ENCODE assay signal across 8 cellular contexts in genomic region chr2:24492283-24493272, GRCh38. TPM values are rescaled to one million over a fixed set of nuclear protein-coding genes. Genes with fewer than 3 reads are reported as not detected.
A peak's percentile ranks its signal among the peaks of the same experiment; 100 is the strongest.
DNase-seq lines count a peak whose midpoint lies in the region; ATAC-seq and TF ChIP-seq lines count a peak whose summit lies in the region.

No MANE protein-coding gene starts in this region.

- intact Hi-C loops in Calu3 (cut with micrococcal nuclease; ENCODE audit: unreplicated experiment): no loop called here

- peak overlapping the region; percentile 88 for H3K4me2 ChIP-seq in skeletal muscle satellite cell (ENCODE audit: low read length)

- H3K4me1 Mint-ChIP-seq in Calu3 (ENCODE audit: low read depth, unreplicated experiment) (peaks cover 37% of the 10 kb centered on the region), IgD-negative memory B cell (peaks cover 32 to 48% (median 41%) of the 10 kb centered on the region in 3 donors)

- TF ChIP-seq CTCF in Calu3 (IDR thresholded peaks at IDR 0.05; ENCODE audit: unreplicated experiment): no peak

- ATAC-seq in HG02885 (IDR thresholded peaks at IDR 0.05; ENCODE audit: poor library complexity, unreplicated experiment): no peak

- H3K36me3 ChIP-seq in iPS-18a (ENCODE audit: control insufficient read depth, low read depth, low read length) (no peaks in the 10 kb centered on the region), skeletal muscle satellite cell (ENCODE audit: insufficient read depth, low read length) (no peaks in the 10 kb centered on the region)

- no TSS peak for BruUV-seq in Calu3 (replicated peaks; lab: Mats Ljungman, UMichigan)

- peak overlapping the region; percentile 33 for H3K9ac ChIP-seq in iPS-18a (ENCODE audit: low read length)
- peak overlapping the region; percentile 87 for H3K9ac ChIP-seq in skeletal muscle satellite cell (ENCODE audit: low read depth, low read length)

- H3K4me3 ChIP-seq in iPS-18a (ENCODE audit: low read length): peak overlapping the region; percentile 73
- peak overlapping the region; percentile 85 for H3K4me3 ChIP-seq in skeletal muscle satellite cell (ENCODE audit: low read length)

- CTCF ChIA-PET in Calu3 (lab: Charles Lee): no interaction called here

- H3K36me3 Mint-ChIP-seq in Calu3 (ENCODE audit: insufficient read depth, unreplicated experiment) (peaks cover 27% of the 10 kb centered on the region), IgD-negative memory B cell (no peaks in the 10 kb centered on the region)

- peaks cover 9% of the 10 kb centered on the region for H3K27me3 Mint-ChIP-seq in Calu3 (ENCODE audit: unreplicated experiment)
- no peaks in the 10 kb centered on the region for H3K27me3 Mint-ChIP-seq in IgD-negative memory B cell

- H3K9me3 Mint-ChIP-seq in Calu3 (ENCODE audit: low read depth, unreplicated experiment): no peaks in the 10 kb centered on the region
- H3K9me3 Mint-ChIP-seq in IgD-negative memory B cell: no peaks in the 10 kb centered on the region

- peaks cover 28% of the 10 kb centered on the region for H3K27me3 ChIP-seq in iPS-18a (ENCODE audit: control insufficient read depth, insufficient read depth, low read length)
- no peaks in the 10 kb centered on the region for H3K27me3 ChIP-seq in skeletal muscle satellite cell (ENCODE audit: control insufficient read depth, insufficient read depth, low read length)

- no peak overlapping the region for H3K27ac Mint-ChIP-seq in Calu3 (ENCODE audit: unreplicated experiment)
- peak overlapping the region; percentile 24 to 93 (median 75) for H3K27ac Mint-ChIP-seq in IgD-negative memory B cell

- peak overlapping the region; percentile 79 for H3K4me3 Mint-ChIP-seq in Calu3 (ENCODE audit: low read depth, unreplicated experiment)
- H3K4me3 Mint-ChIP-seq in IgD-negative memory B cell: peak overlapping the region; percentile 78 to 92 (median 85)

- H3K4me1 ChIP-seq in iPS-18a (ENCODE audit: control insufficient read depth, low read depth, low read length) (peaks cover 17% of the 10 kb centered on the region), skeletal muscle satellite cell (ENCODE audit: control insufficient read depth, insufficient read depth, low read length) (peaks cover 20% of the 10 kb centered on the region)

- no peak overlapping the region for H3K27ac ChIP-seq in iPS-18a (ENCODE audit: low read length)

- DNase-seq in Calu3 (no peak), amniotic epithelial cell (ENCODE audit: low read depth) (peak; percentile 56), NK-92 (lab: John Stamatoyannopoulos, UW; ENCODE audit: unreplicated experiment) (no peak), COR-L47 (lab: John Stamatoyannopoulos, UW) (no peak)

- no peaks in the 10 kb centered on the region for H3K9me3 ChIP-seq in iPS-18a (ENCODE audit: control insufficient read depth, low read depth, low read length)
- no peaks in the 10 kb centered on the region for H3K9me3 ChIP-seq in skeletal muscle satellite cell (replicated peaks; ENCODE audit: low read length)

RNA-seq across cellular contexts. Expression of gene NCOA1, which starts 1.5 kb away (rescaled TPM):
- 13.2 and 14.8 TPM in 2 replicates for total RNA-seq in Calu3 (2022)
- 8.7 TPM for polyA plus RNA-seq in IgD-negative memory B cell
- 9.6 and 11.2 TPM in 2 replicates for total RNA-seq in skeletal muscle satellite cell (2012; rRNA removed)
